ENCODE assay signal across 7 cellular contexts in genomic region chr2:43220982-43221659, GRCh38. TPM values are rescaled to one million over a fixed set of nuclear protein-coding genes. Genes with fewer than 3 reads are reported as not detected.
A peak's percentile ranks its signal among the peaks of the same experiment; 100 is the strongest.
DNase-seq lines count a peak whose midpoint lies in the region; ATAC-seq and TF ChIP-seq lines count a peak whose summit lies in the region.

No MANE protein-coding gene starts in this region.

- DNase-seq in heart right ventricle = peak; percentile 71 to 76
- DNase-seq in hippocampal formation (lab: John Stamatoyannopoulos, UW) = no peak

- H3K4me3 ChIP-seq in OCI-LY3 (ENCODE audit: low read length) (peak overlapping the region; percentile 79), heart right ventricle (peak overlapping the region in 9 of 10 donors; percentile 72 to 96 (median 89)), rectal smooth muscle tissue (ENCODE audit: low read length) (peak overlapping the region; percentile 96)

- H3K36me3 ChIP-seq in OCI-LY3 (replicated peaks; ENCODE audit: low read depth, low read length) (peaks cover 28% of the 10 kb centered on the region), heart right ventricle (peaks cover 0 to 37% (median 10%) of the 10 kb centered on the region in 9 donors), rectal smooth muscle tissue (ENCODE audit: control insufficient read depth, insufficient read depth, low read length) (peaks cover 29% of the 10 kb centered on the region)

- peak; percentile 40 for TF ChIP-seq POLR2A in GM18951 (IDR thresholded peaks at IDR 0.05; ENCODE audit: extremely low read depth, insufficient read depth, insufficient read length)

- H3K4me1 ChIP-seq in OCI-LY3 (ENCODE audit: low read length) = peaks cover 69% of the 10 kb centered on the region
- peaks cover 14 to 78% (median 65%) of the 10 kb centered on the region in 9 donors for H3K4me1 ChIP-seq in heart right ventricle
- peaks cover 39% of the 10 kb centered on the region for H3K4me1 ChIP-seq in rectal smooth muscle tissue (ENCODE audit: control insufficient read depth, insufficient read depth, low read length)

- peak in 7 of 8 donors; percentile 2 to 19 (median 10) for ATAC-seq in heart right ventricle
- ATAC-seq in HG03097 (IDR thresholded peaks at IDR 0.05; ENCODE audit: low FRiP score, unreplicated experiment) = no peak

- intact Hi-C loops in heart right ventricle (cut with DNase I) = loop anchor here in 7 of 10 donors (5.0 to 10.0 kb wide), 8 partner anchors 44 to 324 kb away; no protein-coding TSS in a partner anchor

- in situ Hi-C loops in GM18951 (cut with MboI; ENCODE audit: low sequenced_read_pairs, unreplicated experiment) = no loop called here

- H4K20me1 ChIP-seq in OCI-LY3 (ENCODE audit: insufficient read depth, low read length) = peaks cover 28% of the 10 kb centered on the region

- no peak overlapping the region for H2AFZ ChIP-seq in OCI-LY3 (ENCODE audit: low read depth, low read length)

- H3K9me3 ChIP-seq in OCI-LY3 (ENCODE audit: insufficient read depth, low read length) (no peaks in the 10 kb centered on the region), heart right ventricle (no peaks in the 10 kb centered on the region)

- peaks cover 68% of the 10 kb centered on the region for H3K79me2 ChIP-seq in OCI-LY3 (ENCODE audit: low read length)

- H3K9ac ChIP-seq in OCI-LY3 (ENCODE audit: low read length) = peak overlapping the region; percentile 85
- peak overlapping the region; percentile 50 for H3K9ac ChIP-seq in rectal smooth muscle tissue (ENCODE audit: low read length)

- H3K27me3 ChIP-seq in OCI-LY3 (ENCODE audit: low read depth, low read length) (no peaks in the 10 kb centered on the region), heart right ventricle (no peaks in the 10 kb centered on the region), rectal smooth muscle tissue (ENCODE audit: control insufficient read depth, insufficient read depth, low read length) (no peaks in the 10 kb centered on the region)

- TF ChIP-seq CTCF in OCI-LY3 (IDR thresholded peaks at IDR 0.05; ENCODE audit: low read depth, low read length) = no peak
- no peak for TF ChIP-seq CTCF in heart right ventricle (IDR thresholded peaks at IDR 0.05)

- H3K4me2 ChIP-seq in OCI-LY3 (ENCODE audit: low read length) = peak overlapping the region; percentile 97

- 1 to 3% (median 2%) methylated on average over 16 of the region's 16 CpGs for whole genome bisulfite sequencing in adipose tissue, 3 donors
- WGBS in heart right ventricle, 2 donors = 5 to 7% methylated on average over 16 of the region's 16 CpGs

- H3K27ac ChIP-seq in OCI-LY3 (ENCODE audit: low read length) (peak overlapping the region; percentile 92), adipose tissue (ENCODE audit: low read depth, low read length) (peak overlapping the region; percentile 14), heart right ventricle (peak overlapping the region; percentile 96 to 100 (median 99)), rectal smooth muscle tissue (ENCODE audit: low read depth, low read length) (peak overlapping the region; percentile 100)

RNA-seq across cellular contexts. Expression of gene ZFP36L2, which starts 5.3 kb away (rescaled TPM):
- polyA plus RNA-seq in adipose tissue (100 to 1,000 TPM in 2 of 3 donors, 10 to 100 TPM in 1; 44.6 to 165 (median 125) TPM), heart right ventricle (10 to 100 TPM; 26.8 to 53.2 TPM)
- total RNA-seq in heart right ventricle = 10 to 100 TPM; 34.4 to 69.6 (median 42.3) TPM

Comparison
In these comparisons a context has a peak if more than half of its experiments do, and no peak if none do; other contexts are left out.
1. H3K27ac ChIP-seq: peak in every context shown above with its lines; median percentile 100 in rectal smooth muscle tissue; 99 in heart right ventricle; 92 in OCI-LY3; 14 in adipose tissue.
2. DNase-seq: peak in heart right ventricle (2 of 2); none in hippocampal formation (0 of 2).
3. Peak in every context shown above with its lines, with median percentiles within 50 percentile points of each other: H3K4me3 ChIP-seq.